ENCODE assay signal across 10 cellular contexts in the genomic region with DNA sequence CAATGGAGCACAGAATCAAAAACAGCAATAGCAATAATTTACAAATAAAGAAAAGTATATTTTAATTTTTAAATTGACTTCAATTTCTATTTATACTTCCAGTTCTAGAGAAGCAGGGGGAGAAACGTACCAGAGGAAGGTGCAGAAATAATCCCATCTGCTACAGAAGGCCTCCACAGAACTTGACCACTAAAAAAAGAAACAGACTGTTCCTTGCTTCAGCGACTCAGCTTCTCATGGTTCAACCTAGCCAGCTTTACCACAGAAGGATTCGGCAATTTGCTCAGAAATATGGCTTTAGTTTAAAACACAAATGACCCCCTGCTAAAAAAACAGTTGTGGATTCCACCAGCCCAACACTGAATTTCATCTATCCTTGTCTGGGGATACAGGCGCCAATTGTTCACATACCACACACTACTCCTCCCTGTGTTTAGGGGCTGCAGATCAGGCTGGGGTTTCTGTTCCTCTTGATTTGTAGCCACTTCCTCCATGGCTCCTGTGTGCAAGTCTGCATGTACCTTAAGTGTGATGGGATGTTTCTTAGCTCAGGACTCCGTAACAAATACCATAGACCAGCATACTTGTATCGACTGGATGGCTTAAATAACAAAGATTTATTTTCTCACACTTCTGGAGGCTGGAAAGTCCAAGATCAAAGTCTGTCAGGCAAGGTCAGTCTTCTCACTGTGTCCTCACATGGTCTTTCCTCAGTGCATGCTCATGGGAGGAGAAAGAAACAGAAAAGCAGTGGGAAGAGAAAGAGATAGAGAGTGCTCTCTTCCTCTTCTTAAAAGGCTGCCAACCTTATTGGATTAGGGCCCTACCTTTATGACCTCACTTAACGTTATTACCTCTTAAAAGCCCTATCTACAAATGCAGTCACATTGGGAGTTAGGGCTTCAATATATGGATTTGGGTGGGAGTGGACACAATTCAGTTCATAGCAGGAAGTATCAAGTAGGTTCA.
DNase-seq lines count a peak whose midpoint lies in the region; ATAC-seq and TF ChIP-seq lines count a peak whose summit lies in the region.
"Had no signal": no experiment of that assay in that cellular context is flagged by ENCODE, and none has a peak within 500 bp of the region (broad histone marks: within the 10 kb centered on the region; RNA-seq: fewer than 3 reads in every experiment).

No MANE protein-coding gene starts in this region.

- TF ChIP-seq CTCF in natural killer cell (IDR thresholded peaks at IDR 0.05) = no peak

- no peaks in the 10 kb centered on the region for H3K36me3 Mint-ChIP-seq in natural killer cell

- peaks cover 3 to 18% of the 10 kb centered on the region in 2 donors for H3K27me3 Mint-ChIP-seq in natural killer cell (ENCODE audit: low read depth in 2 of 2)

- intact Hi-C loops in natural killer cell (cut with micrococcal nuclease) = no loop called here

- ATAC-seq in GM19043 (IDR thresholded peaks at IDR 0.05; ENCODE audit: low read depth, unreplicated experiment) (peak; percentile 70), HG02798 (IDR thresholded peaks at IDR 0.05; ENCODE audit: poor library complexity, unreplicated experiment) (peak; percentile 90), HG03575 (IDR thresholded peaks at IDR 0.05; ENCODE audit: extremely low read depth, insufficient number of reproducible peaks, low FRiP score, unreplicated experiment) (peak; percentile 78), natural killer cell (no peak)
- no peak for ATAC-seq in activated CD4-positive, CD25-positive, alpha-beta regulatory T cell treated with anti-CD3 and anti-CD28 coated beads, Interleukin-2, amount 50 U/mL, for 24 hours

- no peak overlapping the region for H3K27ac Mint-ChIP-seq in natural killer cell

- H3K9me3 Mint-ChIP-seq in natural killer cell = no peaks in the 10 kb centered on the region

- H3K4me3 Mint-ChIP-seq in natural killer cell = no peak overlapping the region

- no peaks in the 10 kb centered on the region for H3K4me1 Mint-ChIP-seq in natural killer cell

- peak; percentile 29 for DNase-seq in Ammon's horn (ENCODE audit: low spot score)
- DNase-seq in activated effector memory CD4-positive, alpha-beta T cell treated with anti-CD3 and anti-CD28 coated beads, Interleukin-2, amount 50 U/mL, for 16 hours = no peak
- no peak for DNase-seq in DMS53 treated with DMSO at 0.1 percent for 48 hours (lab: John Stamatoyannopoulos, UW; ENCODE audit: unreplicated experiment)
- no peak for DNase-seq in natural killer cell
- DNase-seq: glutamatergic neuron, testis had no signal

Comparison
In these comparisons a context has a peak if more than half of its experiments do, and no peak if none do; other contexts are left out.
1. ATAC-seq: peak in GM19043 (single experiment), HG02798 (single experiment) and HG03575 (single experiment); none in activated CD4-positive, CD25-positive, alpha-beta regulatory T cell treated with anti-CD3 and anti-CD28 coated beads, Interleukin-2, amount 50 U/mL, for 24 hours (0 of 2) and natural killer cell (0 of 3).